In the genomic region with DNA sequence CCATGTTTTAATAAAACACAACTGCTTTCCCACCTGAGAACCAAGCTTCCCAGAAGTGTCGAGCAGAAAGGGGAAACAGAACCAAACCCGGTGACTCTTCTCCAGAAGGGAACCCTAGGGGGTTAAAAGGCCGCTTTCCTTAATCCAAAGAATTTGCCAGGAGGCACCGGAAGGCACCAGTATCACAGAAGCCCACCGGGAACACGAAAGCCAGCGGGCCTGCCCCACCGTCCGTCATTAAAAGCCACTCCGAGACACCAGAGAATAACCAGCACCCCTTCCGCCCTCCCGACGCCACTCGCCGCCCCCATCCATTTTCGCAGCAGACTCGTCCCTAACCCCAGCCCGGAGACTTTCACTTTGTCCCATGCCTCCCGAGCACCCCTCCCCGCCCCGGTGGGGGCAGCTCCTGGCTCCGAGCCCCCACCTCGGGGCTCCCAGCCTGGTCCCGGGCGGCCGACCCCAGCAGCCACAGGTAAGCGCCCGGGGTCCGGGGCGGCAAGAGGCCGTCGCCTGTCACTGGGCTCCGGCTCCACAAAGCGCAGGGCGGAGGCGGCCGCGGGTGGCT, we compare ENCODE assay signal across 1 cellular context.
TF ChIP-seq lines count a peak whose summit lies in the region.

No MANE protein-coding gene starts in this region.

TF ChIP-seq in IMR-90, 13 proteins besides CTCF, POLR2A, EP300 and RAD21:
- TF ChIP-seq RCOR1 (IDR thresholded peaks at IDR 0.05; ENCODE audit: insufficient replicate concordance, low read length) (no peak), SMC3 (IDR thresholded peaks at IDR 0.05; ENCODE audit: low read depth, low read length) (no peak), CHD1 (IDR thresholded peaks at IDR 0.05; ENCODE audit: low read depth, low read length) (no peak), MAFK (IDR thresholded peaks at IDR 0.05; ENCODE audit: low read depth, low read length) (no peak), MAZ (IDR thresholded peaks at IDR 0.05; ENCODE audit: borderline replicate concordance, low read depth, low read length) (0 out of 2 replicates have a peak, but pooled peaks have one; percentile 17), CEBPB (IDR thresholded peaks at IDR 0.05; ENCODE audit: low read depth, low read length) (no peak), BHLHE40 (IDR thresholded peaks at IDR 0.05; ENCODE audit: low read depth, low read length) (no peak)
- TF ChIP-seq, protein P1, sequence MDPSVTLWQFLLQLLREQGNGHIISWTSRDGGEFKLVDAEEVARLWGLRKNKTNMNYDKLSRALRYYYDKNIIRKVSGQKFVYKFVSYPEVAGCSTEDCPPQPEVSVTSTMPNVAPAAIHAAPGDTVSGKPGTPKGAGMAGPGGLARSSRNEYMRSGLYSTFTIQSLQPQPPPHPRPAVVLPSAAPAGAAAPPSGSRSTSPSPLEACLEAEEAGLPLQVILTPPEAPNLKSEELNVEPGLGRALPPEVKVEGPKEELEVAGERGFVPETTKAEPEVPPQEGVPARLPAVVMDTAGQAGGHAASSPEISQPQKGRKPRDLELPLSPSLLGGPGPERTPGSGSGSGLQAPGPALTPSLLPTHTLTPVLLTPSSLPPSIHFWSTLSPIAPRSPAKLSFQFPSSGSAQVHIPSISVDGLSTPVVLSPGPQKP (IDR thresholded peaks at IDR 0.05; ENCODE audit: borderline replicate concordance, low read depth, low read length), result no peak
TF ChIP-seq in IMR-90: peak in this region for 1.
